12 cellular contexts compared by ENCODE assay signal in the genomic region with DNA sequence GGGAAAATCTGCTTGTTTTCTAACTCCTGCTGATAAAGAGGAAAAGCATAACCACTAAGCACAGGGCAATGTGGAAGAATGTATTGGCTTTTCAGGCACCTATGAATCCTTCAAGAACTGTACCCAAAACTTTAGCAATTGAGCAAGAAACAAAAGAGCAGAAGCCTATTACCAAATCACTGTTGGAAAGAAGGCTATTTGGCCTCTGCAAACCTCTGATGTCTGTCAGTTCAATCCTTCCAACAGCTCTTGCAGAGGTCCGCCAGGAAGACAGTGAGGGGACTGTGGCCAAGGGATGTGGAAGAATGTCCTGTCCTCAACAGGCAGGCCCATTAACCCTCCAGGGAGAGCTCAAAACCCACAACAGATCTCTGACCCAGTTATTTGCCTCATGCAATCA.
"Had no signal": no experiment of that assay in that cellular context is flagged by ENCODE, and none has a peak within 500 bp of the region (broad histone marks: within the 10 kb centered on the region; RNA-seq: fewer than 3 reads in every experiment).

No MANE protein-coding gene starts in this region.

- H3K27me3 ChIP-seq: adrenal gland, esophagus squamous epithelium, tibial nerve had no signal

- ATAC-seq: activated CD8-positive, alpha-beta T cell treated with anti-CD3 and anti-CD28 coated beads, Interleukin-2, amount 10 ng/mL, durations not matched to agents 7 days and 5 days; naive thymus-derived CD4-positive, alpha-beta T cell; SK-N-SH treated with all-trans-retinoic acid at 6 μM for 48 hours had no signal

- H3K9me3 ChIP-seq: adrenal gland, esophagus squamous epithelium, tibial nerve had no signal

- H3K4me3 ChIP-seq: adrenal gland, esophagus squamous epithelium, lung, tibial nerve had no signal

- H3K36me3 ChIP-seq: adrenal gland, esophagus squamous epithelium, tibial nerve had no signal

- DNase-seq: activated CD4-positive, alpha-beta T cell treated with anti-CD3 and anti-CD28 coated beads for 48 hours; activated CD8-positive, alpha-beta T cell treated with anti-CD3 and anti-CD28 coated beads, Interleukin-2, amount 10 ng/mL, durations not matched to agents 7 days and 5 days; activated naive CD4-positive, alpha-beta T cell treated with anti-CD3 and anti-CD28 coated beads, Interleukin-2, amount 10 ng/mL, durations not matched to agents 7 days and 5 days; adrenal gland; esophagus squamous epithelium; hypothalamus; kidney glomerular epithelial cell; naive thymus-derived CD4-positive, alpha-beta T cell; nucleus accumbens had no signal

- H3K27ac ChIP-seq: adrenal gland, esophagus squamous epithelium had no signal
